In genomic region chr10:31036209-31036608, GRCh38 we compare ENCODE assay signal across 16 cellular contexts. TPM values are rescaled to one million over a fixed set of nuclear protein-coding genes. Genes with fewer than 3 reads are reported as not detected.
A peak's percentile ranks its signal among the peaks of the same experiment; 100 is the strongest.
DNase-seq lines count a peak whose midpoint lies in the region; ATAC-seq, FAIRE-seq and TF ChIP-seq lines count a peak whose summit lies in the region.
"Had no signal": no experiment of that assay in that cellular context is flagged by ENCODE, and none has a peak within 500 bp of the region (broad histone marks: within the 10 kb centered on the region; RNA-seq: fewer than 3 reads in every experiment).

No MANE protein-coding gene starts in this region.

- H3K4me1 ChIP-seq in left ventricle myocardium inferior (peaks cover 22% of the 10 kb centered on the region), heart left ventricle (peaks cover 0 to 26% (median 4%) of the 10 kb centered on the region in 12 donors), vagina (peaks cover 23% of the 10 kb centered on the region)

- TF ChIP-seq POLR2A in heart left ventricle (IDR thresholded peaks at IDR 0.05) (no peak), vagina (IDR thresholded peaks at IDR 0.05) (no peak)

- H3K36me3 ChIP-seq in left ventricle myocardium inferior (no peaks in the 10 kb centered on the region), heart left ventricle (no peaks in the 10 kb centered on the region), vagina (no peaks in the 10 kb centered on the region)

- intact Hi-C loops in left ventricle myocardium inferior (cut with micrococcal nuclease) (loop anchor here (10.0 kb wide), 1 partner anchor 251 kb away; no protein-coding TSS in a partner anchor), heart left ventricle (cut with DNase I) (loop anchor here in 5 of 10 donors (5.0 to 10.0 kb wide), 4 partner anchors 36 to 669 kb away; no protein-coding TSS in a partner anchor), vagina (cut with DNase I) (no loop called here), sciatic nerve (cut with DNase I) (no loop called here)

- H3K4me3 ChIP-seq in left ventricle myocardium inferior (no peak overlapping the region), heart left ventricle (no peak overlapping the region), vagina (no peak overlapping the region)

- DNase-seq in left ventricle myocardium inferior = no peak
- no peak for DNase-seq in heart left ventricle
- peak; percentile 33 for DNase-seq in RCC 7860 (ENCODE audit: low spot score)
- DNase-seq in glomerular visceral epithelial cell (ENCODE audit: extremely low spot score) = peak; percentile 33
- no peak for DNase-seq in vagina (ENCODE audit: extremely low spot score in 2 of 2)
- no peak for DNase-seq in sciatic nerve (ENCODE audit: low spot score)
- no peak for DNase-seq in AG08396 (ENCODE audit: low spot score)
- DNase-seq: activated CD4-positive, alpha-beta memory T cell treated with anti-CD3 and anti-CD28 coated beads for 36 hours; activated effector memory CD4-positive, alpha-beta T cell treated with anti-CD3 and anti-CD28 coated beads, Interleukin-2, amount 50 U/mL, for 16 hours; caudate nucleus; NCI-H1694 treated with DMSO at 0.1 percent for 48 hours; stimulated activated CD4-positive, alpha-beta T cell treated with anti-CD3 and anti-CD28 coated beads, Interleukin-4, amount 100 ng/mL, for 24 hours; stimulated activated naive CD8-positive, alpha-beta T cell treated with anti-CD3 and anti-CD28 coated beads, Interleukin-15, Interleukin-2, amounts not matched to agents 100 U/mL and 50 U/mL, for 24 hours had no signal

- H3K27ac ChIP-seq in left ventricle myocardium inferior (replicated peaks) = peak overlapping the region; percentile 17
- peak overlapping the region in 1 of 12 donors; percentile 28 for H3K27ac ChIP-seq in heart left ventricle
- H3K27ac ChIP-seq in vagina = peak overlapping the region; percentile 61

- no peak for FAIRE-seq in RCC 7860 (lab: Jason Lieb, UNC)
- FAIRE-seq: GM12892, GM19239 had no signal

- ATAC-seq in heart left ventricle (no peak), sciatic nerve (no peak), HG03571 (IDR thresholded peaks at IDR 0.05; ENCODE audit: unreplicated experiment) (no peak)
- ATAC-seq: stimulated activated naive CD8-positive, alpha-beta T cell treated with anti-CD3 and anti-CD28 coated beads, Interleukin-15, Interleukin-2, amounts not matched to agents 100 U/mL and 50 U/mL, for 24 hours had no signal

- H3K27me3 ChIP-seq in left ventricle myocardium inferior (ENCODE audit: low read depth) (no peaks in the 10 kb centered on the region), heart left ventricle (no peaks in the 10 kb centered on the region), vagina (no peaks in the 10 kb centered on the region)

- H3K9me3 ChIP-seq in left ventricle myocardium inferior (replicated peaks) = no peaks in the 10 kb centered on the region
- H3K9me3 ChIP-seq in heart left ventricle = peaks cover 0 to 3% (median 0%) of the 10 kb centered on the region in 12 donors
- no peaks in the 10 kb centered on the region for H3K9me3 ChIP-seq in vagina

- 68 to 82% (median 77%) methylated on average over 4 of the region's 4 CpGs for WGBS in heart left ventricle, 4 donors

- TF ChIP-seq CTCF in left ventricle myocardium inferior (IDR thresholded peaks at IDR 0.05; ENCODE audit: borderline replicate concordance) (no peak), heart left ventricle (IDR thresholded peaks at IDR 0.05) (no peak), vagina (IDR thresholded peaks at IDR 0.05) (no peak)

RNA-seq across cellular contexts. Expression of gene ZNF438, which starts 4.5 kb away (rescaled TPM):
- 13.2 TPM for total RNA-seq in left ventricle myocardium inferior
- 10 to 100 TPM; 11.1 to 14.7 (median 13.2) TPM for total RNA-seq in heart left ventricle
- 10 to 100 TPM in 1 of 2 donors, 1 to 10 TPM in 1; 9.0 to 14.1 TPM for polyA plus RNA-seq in heart left ventricle
- 11.8 TPM for total RNA-seq in vagina
- total RNA-seq in sciatic nerve = 15.3 TPM

Comparison
In these comparisons a context has a peak if more than half of its experiments do, and no peak if none do; other contexts are left out.
1. DNase-seq: peak in RCC 7860 (single experiment) and glomerular visceral epithelial cell (single experiment); none in left ventricle myocardium inferior (single experiment), heart left ventricle (0 of 5), vagina (0 of 2), sciatic nerve (single experiment) and AG08396 (single experiment).